ENCODE assay signal across 13 cellular contexts in genomic region chr11:20132667-20133039, GRCh38. TPM values are rescaled to one million over a fixed set of nuclear protein-coding genes. Genes with fewer than 3 reads are reported as not detected.
DNase-seq lines count a peak whose midpoint lies in the region; ATAC-seq, FAIRE-seq and TF ChIP-seq lines count a peak whose summit lies in the region.
"Had no signal": no experiment of that assay in that cellular context is flagged by ENCODE, and none has a peak within 500 bp of the region (broad histone marks: within the 10 kb centered on the region; RNA-seq: fewer than 3 reads in every experiment).

No MANE protein-coding gene starts in this region.

- H3K9me3 ChIP-seq in fibroblast of lung (ENCODE audit: control insufficient read depth, insufficient read depth, low read depth, low read length), result no peaks in the 10 kb centered on the region
- H3K9me3 ChIP-seq: gastroesophageal sphincter had no signal

- intact Hi-C loops in activated CD4-positive, alpha-beta memory T cell treated with anti-CD3 and anti-CD28 coated beads for 36 hours (cut with micrococcal nuclease), result loop anchor here (1.0 to 5.0 kb wide), 4 partner anchors 24 to 570 kb away; no protein-coding TSS in a partner anchor
- intact Hi-C loops in activated CD8-positive, alpha-beta T cell treated with anti-CD3 and anti-CD28 coated beads for 36 hours (cut with micrococcal nuclease), result no loop called here

- TF ChIP-seq CTCF in activated CD8-positive, alpha-beta T cell treated with anti-CD3 and anti-CD28 coated beads for 36 hours (IDR thresholded peaks at IDR 0.05), result peak; percentile 54
- no peak for TF ChIP-seq CTCF in fibroblast of lung (conservative IDR thresholded peaks at IDR 0.05 in 1 of 2, IDR thresholded peaks at IDR 0.05 in 1 of 2; ENCODE audit: low read depth in 1 of 2, low read length in 2 of 2)

- H2AFZ ChIP-seq in fibroblast of lung (ENCODE audit: low read length), result no peak overlapping the region

- no peak overlapping the region for H3K27ac ChIP-seq in fibroblast of lung (ENCODE audit: insufficient read depth, low read length)

- peak overlapping the region; percentile 67 for H3K4me3 Mint-ChIP-seq in activated CD4-positive, alpha-beta memory T cell treated with anti-CD3 and anti-CD28 coated beads for 36 hours
- no peak overlapping the region for H3K4me3 Mint-ChIP-seq in activated CD4-positive, alpha-beta memory T cell treated with anti-CD3 and anti-CD28 coated beads, Interleukin-2, amount 10 ng/mL, durations not matched to agents 7 days and 5 days
- peak overlapping the region; percentile 53 for H3K4me3 Mint-ChIP-seq in activated CD8-positive, alpha-beta T cell treated with anti-CD3 and anti-CD28 coated beads for 36 hours
- peak overlapping the region; percentile 65 for H3K4me3 Mint-ChIP-seq in stimulated activated effector memory CD8-positive, alpha-beta T cell treated with anti-CD3 and anti-CD28 coated beads, Interleukin-12 subunit alpha, Interleukin-12 subunit beta, amount 100 ng/mL, for 72 hours

- POLR2A ChIA-PET in activated CD4-positive, alpha-beta memory T cell treated with anti-CD3 and anti-CD28 coated beads for 36 hours (lab: Charles Lee), result no interaction called here
- POLR2A ChIA-PET in activated CD4-positive, alpha-beta memory T cell treated with anti-CD3 and anti-CD28 coated beads, Interleukin-2, amount 10 ng/mL, durations not matched to agents 7 days and 5 days (lab: Charles Lee), result no interaction called here
- POLR2A ChIA-PET in activated CD8-positive, alpha-beta T cell treated with anti-CD3 and anti-CD28 coated beads for 36 hours (lab: Charles Lee), result no interaction called here

- no peaks in the 10 kb centered on the region for H3K27me3 ChIP-seq in fibroblast of lung (ENCODE audit: control insufficient read depth, insufficient read depth, low read length)
- H3K27me3 ChIP-seq: gastroesophageal sphincter had no signal

- H3K36me3 ChIP-seq in fibroblast of lung (ENCODE audit: control insufficient read depth, insufficient read depth, low read length), result peaks cover 2% of the 10 kb centered on the region
- H3K36me3 ChIP-seq: gastroesophageal sphincter had no signal

- no peak for FAIRE-seq in frontal cortex (lab: Jason Lieb, UNC)

- peak overlapping the region; percentile 73 for H3K4me2 ChIP-seq in fibroblast of lung (ENCODE audit: extremely low read depth, insufficient read depth, low read length)

- H3K9ac ChIP-seq in fibroblast of lung (ENCODE audit: insufficient read depth, low read length), result no peak overlapping the region

- H3K4me1 ChIP-seq in fibroblast of lung (ENCODE audit: control insufficient read depth, extremely low read depth, insufficient read depth, low read length), result no peaks in the 10 kb centered on the region

- H3K4me1 Mint-ChIP-seq in activated CD4-positive, alpha-beta memory T cell treated with anti-CD3 and anti-CD28 coated beads for 36 hours (ENCODE audit: low read depth), result peaks cover 12% of the 10 kb centered on the region
- H3K4me1 Mint-ChIP-seq in activated CD4-positive, alpha-beta memory T cell treated with anti-CD3 and anti-CD28 coated beads, Interleukin-2, amount 10 ng/mL, durations not matched to agents 7 days and 5 days, result peaks cover 11% of the 10 kb centered on the region
- H3K4me1 Mint-ChIP-seq in activated CD8-positive, alpha-beta T cell treated with anti-CD3 and anti-CD28 coated beads for 36 hours (ENCODE audit: low read depth), result peaks cover 8% of the 10 kb centered on the region
- peaks cover 13% of the 10 kb centered on the region for H3K4me1 Mint-ChIP-seq in stimulated activated effector memory CD8-positive, alpha-beta T cell treated with anti-CD3 and anti-CD28 coated beads, Interleukin-12 subunit alpha, Interleukin-12 subunit beta, amount 100 ng/mL, for 72 hours

- no peaks in the 10 kb centered on the region for H3K36me3 Mint-ChIP-seq in activated CD4-positive, alpha-beta memory T cell treated with anti-CD3 and anti-CD28 coated beads for 36 hours
- no peaks in the 10 kb centered on the region for H3K36me3 Mint-ChIP-seq in activated CD4-positive, alpha-beta memory T cell treated with anti-CD3 and anti-CD28 coated beads, Interleukin-2, amount 10 ng/mL, durations not matched to agents 7 days and 5 days (ENCODE audit: low read depth)
- no peaks in the 10 kb centered on the region for H3K36me3 Mint-ChIP-seq in activated CD8-positive, alpha-beta T cell treated with anti-CD3 and anti-CD28 coated beads for 36 hours (ENCODE audit: low read depth)
- no peaks in the 10 kb centered on the region for H3K36me3 Mint-ChIP-seq in stimulated activated effector memory CD8-positive, alpha-beta T cell treated with anti-CD3 and anti-CD28 coated beads, Interleukin-12 subunit alpha, Interleukin-12 subunit beta, amount 100 ng/mL, for 72 hours

- CTCF ChIA-PET in activated CD4-positive, alpha-beta memory T cell treated with anti-CD3 and anti-CD28 coated beads for 36 hours (lab: Charles Lee), result interaction anchor here (0.6 to 3.7 kb wide), 31 partner anchors 9 to 1411 kb away, joined by 3 to 60 read pairs (median 4); partner anchors contain the start of gene DBX1
- CTCF ChIA-PET in activated CD4-positive, alpha-beta memory T cell treated with anti-CD3 and anti-CD28 coated beads, Interleukin-2, amount 10 ng/mL, durations not matched to agents 7 days and 5 days (lab: Charles Lee), result interaction anchor here (0.8 to 3.6 kb wide), 28 partner anchors 9 to 535 kb away, joined by 3 to 17 read pairs (median 4); no protein-coding TSS in a partner anchor
- CTCF ChIA-PET in activated CD8-positive, alpha-beta T cell treated with anti-CD3 and anti-CD28 coated beads for 36 hours (lab: Charles Lee), result interaction anchor here (0.6 to 3.7 kb wide), 50 partner anchors 10 to 477 kb away, joined by 3 to 44 read pairs (median 3); no protein-coding TSS in a partner anchor

- no peak overlapping the region for H3K27ac Mint-ChIP-seq in activated CD4-positive, alpha-beta memory T cell treated with anti-CD3 and anti-CD28 coated beads for 36 hours
- H3K27ac Mint-ChIP-seq in activated CD4-positive, alpha-beta memory T cell treated with anti-CD3 and anti-CD28 coated beads, Interleukin-2, amount 10 ng/mL, durations not matched to agents 7 days and 5 days, result no peak overlapping the region
- H3K27ac Mint-ChIP-seq in activated CD8-positive, alpha-beta T cell treated with anti-CD3 and anti-CD28 coated beads for 36 hours, result no peak overlapping the region
- H3K27ac Mint-ChIP-seq in stimulated activated effector memory CD8-positive, alpha-beta T cell treated with anti-CD3 and anti-CD28 coated beads, Interleukin-12 subunit alpha, Interleukin-12 subunit beta, amount 100 ng/mL, for 72 hours, result no peak overlapping the region
- H3K27ac Mint-ChIP-seq: activated B cell treated with CpG ODN at 0.5 μM for 24 hours had no signal

- peak overlapping the region in 2 of 4 experiments; percentile 42 to 62 for H3K4me3 ChIP-seq in fibroblast of lung (replicated peaks in 1 of 4; ENCODE audit: control extremely low read depth in 1 of 4, insufficient read depth in 1 of 4, low read depth in 3 of 4, low read length in 4 of 4)

- peaks cover 18% of the 10 kb centered on the region for H3K27me3 Mint-ChIP-seq in activated CD4-positive, alpha-beta memory T cell treated with anti-CD3 and anti-CD28 coated beads for 36 hours
- peaks cover 28% of the 10 kb centered on the region for H3K27me3 Mint-ChIP-seq in activated CD4-positive, alpha-beta memory T cell treated with anti-CD3 and anti-CD28 coated beads, Interleukin-2, amount 10 ng/mL, durations not matched to agents 7 days and 5 days
- H3K27me3 Mint-ChIP-seq in activated CD8-positive, alpha-beta T cell treated with anti-CD3 and anti-CD28 coated beads for 36 hours, result peaks cover 33% of the 10 kb centered on the region

- H3K79me2 ChIP-seq in fibroblast of lung (ENCODE audit: control insufficient read depth, insufficient read depth, low read length), result no peaks in the 10 kb centered on the region

- H4K20me1 ChIP-seq in fibroblast of lung (ENCODE audit: control insufficient read depth, extremely low read depth, insufficient read depth, low read length), result no peaks in the 10 kb centered on the region

- no peaks in the 10 kb centered on the region for H3K9me3 Mint-ChIP-seq in activated CD4-positive, alpha-beta memory T cell treated with anti-CD3 and anti-CD28 coated beads for 36 hours
- H3K9me3 Mint-ChIP-seq in activated CD4-positive, alpha-beta memory T cell treated with anti-CD3 and anti-CD28 coated beads, Interleukin-2, amount 10 ng/mL, durations not matched to agents 7 days and 5 days, result no peaks in the 10 kb centered on the region
- H3K9me3 Mint-ChIP-seq in activated CD8-positive, alpha-beta T cell treated with anti-CD3 and anti-CD28 coated beads for 36 hours, result no peaks in the 10 kb centered on the region
- no peaks in the 10 kb centered on the region for H3K9me3 Mint-ChIP-seq in stimulated activated effector memory CD8-positive, alpha-beta T cell treated with anti-CD3 and anti-CD28 coated beads, Interleukin-12 subunit alpha, Interleukin-12 subunit beta, amount 100 ng/mL, for 72 hours
- H3K9me3 Mint-ChIP-seq: activated B cell treated with CpG ODN at 0.5 μM for 24 hours had no signal

- no peak for DNase-seq in activated CD4-positive, alpha-beta memory T cell treated with anti-CD3 and anti-CD28 coated beads for 36 hours
- no peak for DNase-seq in activated CD4-positive, alpha-beta memory T cell treated with anti-CD3 and anti-CD28 coated beads, Interleukin-2, amount 10 ng/mL, durations not matched to agents 7 days and 5 days
- no peak for DNase-seq in activated CD8-positive, alpha-beta T cell treated with anti-CD3 and anti-CD28 coated beads for 36 hours
- DNase-seq in fibroblast of lung (ENCODE audit: low read depth in 2 of 2), result no peak
- no peak for DNase-seq in stimulated activated effector memory CD8-positive, alpha-beta T cell treated with anti-CD3 and anti-CD28 coated beads, Interleukin-12 subunit alpha, Interleukin-12 subunit beta, amount 100 ng/mL, for 72 hours (ENCODE audit: low spot score in 2 of 2)
- DNase-seq in frontal cortex (ENCODE audit: low spot score in 2 of 2), result no peak
- DNase-seq in NOMO-1 (lab: John Stamatoyannopoulos, UW; ENCODE audit: unreplicated experiment in 2 of 2), result no peak
- no peak for DNase-seq in GM19238 (ENCODE audit: insufficient read length, low spot score)
- DNase-seq: activated B cell treated with CpG ODN at 0.5 μM for 24 hours had no signal

- ATAC-seq in activated CD8-positive, alpha-beta T cell treated with anti-CD3 and anti-CD28 coated beads for 36 hours, result no peak
- ATAC-seq in stimulated activated effector memory CD8-positive, alpha-beta T cell treated with anti-CD3 and anti-CD28 coated beads, Interleukin-12 subunit alpha, Interleukin-12 subunit beta, amount 100 ng/mL, for 72 hours, result no peak

RNA-seq across cellular contexts. Expression of gene DBX1, which starts 27.6 kb away (rescaled TPM):
- total RNA-seq in activated CD4-positive, alpha-beta memory T cell treated with anti-CD3 and anti-CD28 coated beads for 36 hours, result not detected
- total RNA-seq in activated CD4-positive, alpha-beta memory T cell treated with anti-CD3 and anti-CD28 coated beads, Interleukin-2, amount 10 ng/mL, durations not matched to agents 7 days and 5 days, result not detected
- total RNA-seq in activated CD8-positive, alpha-beta T cell treated with anti-CD3 and anti-CD28 coated beads for 36 hours, result not detected
- not detected in 2 replicates for total RNA-seq in fibroblast of lung
- not detected in 2 replicates for polyA plus RNA-seq in fibroblast of lung
- polyA plus RNA-seq in fibroblast of lung (2012), result not detected in 2 replicates
- not detected in 2 replicates for polyA minus RNA-seq in fibroblast of lung (ENCODE audit: low replicate concordance)
- total RNA-seq in frontal cortex, result not detected
- total RNA-seq: activated B cell treated with CpG ODN at 0.5 μM for 24 hours, aorta, gastroesophageal sphincter, LHCN-M2, mononuclear cell had no signal
- polyA plus RNA-seq: aorta had no signal
